ENCODE assay signal across 18 cellular contexts in genomic region chr12:67534046-67534445, GRCh38.
"Had no signal": no experiment of that assay in that cellular context is flagged by ENCODE, and none has a peak within 500 bp of the region (broad histone marks: within the 10 kb centered on the region; RNA-seq: fewer than 3 reads in every experiment).

No MANE protein-coding gene starts in this region.

- H3K4me3 ChIP-seq: ascending aorta, coronary artery, lung, mucosa of descending colon, psoas muscle, thyroid gland had no signal

- H3K27ac ChIP-seq: ascending aorta, coronary artery, psoas muscle, thyroid gland, VCaP had no signal

- H3K27me3 ChIP-seq: ascending aorta, thyroid gland had no signal

- H3K4me1 ChIP-seq: ascending aorta, psoas muscle, thyroid gland had no signal

- H3K36me3 ChIP-seq: ascending aorta, thyroid gland had no signal

- DNase-seq: activated CD4-positive, alpha-beta memory T cell treated with anti-CD3 and anti-CD28 coated beads, Interleukin-2, amount 10 ng/mL, durations not matched to agents 7 days and 5 days; activated naive CD8-positive, alpha-beta T cell treated with anti-CD3 and anti-CD28 coated beads, Interleukin-2, amount 50 U/mL, for 24 hours; activated T-cell treated with anti-CD3 and anti-CD28 coated beads, Interleukin-2, amount 50 U/mL, for 72 hours; caudate nucleus; effector CD4-positive, alpha-beta T cell; mucosa of descending colon; natural killer cell; occipital lobe; psoas muscle; T-helper 1 cell; thyroid gland had no signal

- ATAC-seq: activated naive CD8-positive, alpha-beta T cell treated with anti-CD3 and anti-CD28 coated beads, Interleukin-2, amount 50 U/mL, for 24 hours; activated T-cell treated with anti-CD3 and anti-CD28 coated beads, Interleukin-2, amount 50 U/mL, for 72 hours; natural killer cell; psoas muscle; sciatic nerve had no signal

- FAIRE-seq: endothelial cell of umbilical vein, urothelium cell line had no signal

- H3K9me3 ChIP-seq: ascending aorta, mucosa of descending colon, psoas muscle, thyroid gland had no signal
